ENCODE assay signal across 8 cellular contexts in the genomic region with DNA sequence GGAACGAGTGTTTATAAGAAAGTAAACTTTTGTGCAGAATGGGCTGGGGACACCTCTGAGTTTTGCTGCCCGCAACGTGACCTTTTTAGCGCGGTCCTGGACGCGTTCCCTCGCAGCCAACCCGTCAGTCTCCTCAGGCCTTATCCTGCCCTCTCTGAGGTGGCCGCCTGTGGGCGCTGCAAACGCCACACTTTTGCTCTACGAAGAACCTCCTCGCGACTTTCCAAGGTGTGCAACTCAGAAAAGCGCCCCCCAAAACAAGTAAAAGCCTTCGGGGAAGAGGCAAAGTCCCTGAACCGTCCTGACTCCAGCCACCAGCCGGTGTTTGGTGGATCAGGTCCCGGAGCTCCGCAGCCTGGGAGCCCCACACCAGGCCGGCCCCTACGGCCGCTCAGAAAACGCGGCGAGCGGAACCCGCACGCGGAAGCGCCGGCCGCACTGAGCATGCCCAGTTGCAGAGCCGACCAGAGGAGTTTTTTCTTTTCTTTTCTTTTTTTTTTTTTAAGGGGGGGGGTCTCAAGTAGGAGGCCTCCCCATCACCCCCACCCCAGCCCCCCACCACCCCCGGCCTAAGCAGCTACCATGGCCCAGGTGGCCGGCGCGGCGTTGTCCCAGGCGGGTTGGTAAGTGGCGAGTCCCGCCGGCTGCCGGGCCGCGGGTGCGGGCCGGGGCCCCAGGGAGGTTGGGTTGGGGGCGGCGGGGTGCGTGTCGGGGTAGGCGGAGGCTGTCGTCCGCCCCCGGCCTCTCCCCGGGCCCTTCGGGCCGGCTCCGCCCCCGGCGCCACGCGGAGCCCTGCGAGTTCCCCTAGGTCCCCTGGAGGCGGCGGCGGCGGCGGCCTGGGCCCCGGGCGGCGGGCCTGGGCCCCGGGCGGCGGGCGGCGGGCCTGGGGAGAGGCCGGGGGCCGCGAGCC. TPM values are rescaled to one million over a fixed set of nuclear protein-coding genes. Genes with fewer than 3 reads are reported as not detected.
DNase-seq lines count a peak whose midpoint lies in the region; ATAC-seq and TF ChIP-seq lines count a peak whose summit lies in the region.

A gene (plus strand): TSS at position 438 of the 910 bp plus-strand sequence. CDS start 145 bp downstream, at position 583.

- H3K36me3 ChIP-seq in KMS-11 (ENCODE audit: insufficient read depth): no peaks in the 10 kb centered on the region

- no peaks in the 10 kb centered on the region for H3K36me3 Mint-ChIP-seq in naive thymus-derived CD8-positive, alpha-beta T cell

- POLR2A ChIA-PET in naive thymus-derived CD8-positive, alpha-beta T cell (lab: Charles Lee): interaction anchor here (0.7 to 2.2 kb wide), 7 partner anchors 10 to 1005 kb away, joined by 3 to 11 read pairs (median 4); no protein-coding TSS in a partner anchor

- DNase-seq in EH (ENCODE audit: low read depth): peak; percentile 86
- peak; percentile 85 for DNase-seq in RPMI8226
- peak; percentile 45 to 69 for DNase-seq in activated T-helper 1 cell treated with anti-CD3 and anti-CD28 coated beads, Interleukin-2, amount 50 U/mL, for 16 hours (ENCODE audit: low read depth in 1 of 2, low spot score in 1 of 2)
- DNase-seq in fibroblast of mammary gland (ENCODE audit: low read depth): peak; percentile 84
- peak; percentile 67 to 90 (median 78) for DNase-seq in naive thymus-derived CD8-positive, alpha-beta T cell
- peak; percentile 71 to 87 (median 80) for DNase-seq in stimulated activated naive CD4-positive, alpha-beta T cell (lab: John Stamatoyannopoulos, UW)

- H3K4me3 ChIP-seq in KMS-11 (IDR thresholded peaks at IDR 0.05; ENCODE audit: insufficient read depth, low read depth, low read length) (no peak within 1 kb of the TSS), fibroblast of mammary gland (ENCODE audit: control insufficient read depth, low read depth, low read length) (peak within 1 kb of the TSS; percentile 82)

- peak within 1 kb of the TSS; percentile 94 for H3K27ac ChIP-seq in KMS-11

- peak within 1 kb of the TSS; percentile 76 for H2AFZ ChIP-seq in KMS-11 (ENCODE audit: low read depth)

- peaks cover 21 to 40% (median 38%) of the 10 kb centered on the region in 4 donors for H3K4me1 Mint-ChIP-seq in naive thymus-derived CD8-positive, alpha-beta T cell

- peaks cover 13% of the 10 kb centered on the region for H3K4me1 ChIP-seq in KMS-11 (ENCODE audit: low read depth, poor library complexity, severe bottlenecking)

- H3K27me3 Mint-ChIP-seq in naive thymus-derived CD8-positive, alpha-beta T cell: no peaks in the 10 kb centered on the region

- H3K4me2 ChIP-seq in KMS-11: peak within 1 kb of the TSS; percentile 74

- ATAC-seq in GM21786 (IDR thresholded peaks at IDR 0.05; ENCODE audit: unreplicated experiment): peak; percentile 54
- peak; percentile 70 to 76 for ATAC-seq in naive thymus-derived CD8-positive, alpha-beta T cell

- H3K27ac Mint-ChIP-seq in naive thymus-derived CD8-positive, alpha-beta T cell: peak within 1 kb of the TSS; percentile 95 to 98 (median 97)

- peak within 1 kb of the TSS; percentile 91 for H3K9ac ChIP-seq in KMS-11

- H4K20me1 ChIP-seq in KMS-11 (ENCODE audit: insufficient read depth): no peaks in the 10 kb centered on the region

- H3K9me3 Mint-ChIP-seq in naive thymus-derived CD8-positive, alpha-beta T cell: no peaks in the 10 kb centered on the region

- TF ChIP-seq CTCF in KMS-11 (conservative IDR thresholded peaks at IDR 0.05; ENCODE audit: low read depth, low read length) (peak; percentile 67), fibroblast of mammary gland (conservative IDR thresholded peaks at IDR 0.05; ENCODE audit: control insufficient read depth, insufficient read depth, low read depth, low read length) (peak; percentile 78)

- H3K4me3 Mint-ChIP-seq in naive thymus-derived CD8-positive, alpha-beta T cell: peak within 1 kb of the TSS; percentile 90 to 98 (median 95)

- H3K79me2 ChIP-seq in KMS-11 (ENCODE audit: insufficient read depth, low read depth): peaks cover 19% of the 10 kb centered on the region

- no peaks in the 10 kb centered on the region for H3K27me3 ChIP-seq in KMS-11 (ENCODE audit: insufficient read depth, low read depth)

RNA-seq across cellular contexts. Expression of the gene that starts here (rescaled TPM):
- 10 to 100 TPM; 34.5 to 38.2 TPM for total RNA-seq in naive thymus-derived CD8-positive, alpha-beta T cell
- polyA plus RNA-seq in naive thymus-derived CD8-positive, alpha-beta T cell: 1 to 10 TPM; 6.8 to 9.1 (median 8.3) TPM
